Comparison of ENCODE assay signal across 1 cellular context in the genomic region with DNA sequence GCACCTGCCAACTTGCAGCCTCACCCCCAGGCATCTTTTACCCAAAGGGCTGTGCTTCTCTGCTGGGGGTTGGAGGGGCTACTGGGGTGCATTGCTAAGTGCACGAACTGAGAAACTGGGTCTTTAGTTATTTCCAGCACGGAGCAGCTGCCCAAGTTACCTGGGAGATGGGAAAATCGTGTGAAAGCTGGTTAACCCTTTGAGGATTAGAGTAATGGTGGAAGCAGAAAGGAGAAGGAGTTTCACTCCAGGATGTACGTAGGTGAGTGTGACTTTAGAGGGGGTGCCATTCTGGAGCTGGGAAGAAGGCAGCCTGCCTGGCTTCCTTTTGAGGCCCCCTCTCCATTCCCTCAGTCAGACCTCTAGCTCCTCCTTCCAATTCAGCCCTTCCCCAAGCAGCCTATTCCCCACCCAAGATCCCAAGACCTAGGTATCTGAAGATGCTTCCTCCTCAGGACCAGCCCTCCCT.
TF ChIP-seq lines count a peak whose summit lies in the region.

No MANE protein-coding gene starts in this region.

TF ChIP-seq in IMR-90, 13 proteins besides CTCF, POLR2A, EP300 and RAD21:
- TF ChIP-seq, protein P1, sequence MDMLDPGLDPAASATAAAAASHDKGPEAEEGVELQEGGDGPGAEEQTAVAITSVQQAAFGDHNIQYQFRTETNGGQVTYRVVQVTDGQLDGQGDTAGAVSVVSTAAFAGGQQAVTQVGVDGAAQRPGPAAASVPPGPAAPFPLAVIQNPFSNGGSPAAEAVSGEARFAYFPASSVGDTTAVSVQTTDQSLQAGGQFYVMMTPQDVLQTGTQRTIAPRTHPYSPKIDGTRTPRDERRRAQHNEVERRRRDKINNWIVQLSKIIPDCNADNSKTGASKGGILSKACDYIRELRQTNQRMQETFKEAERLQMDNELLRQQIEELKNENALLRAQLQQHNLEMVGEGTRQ (IDR thresholded peaks at IDR 0.05; ENCODE audit: low read depth, low read length) = no peak
- no peak for TF ChIP-seq MAFK (IDR thresholded peaks at IDR 0.05; ENCODE audit: low read depth, low read length)
- TF ChIP-seq CHD1 (IDR thresholded peaks at IDR 0.05; ENCODE audit: low read depth, low read length) = no peak
- no peak for TF ChIP-seq RFX5 (IDR thresholded peaks at IDR 0.05; ENCODE audit: low read depth, low read length)
- TF ChIP-seq NFE2L2 (IDR thresholded peaks at IDR 0.05; ENCODE audit: low read depth, low read length) = no peak
- TF ChIP-seq BHLHE40 (IDR thresholded peaks at IDR 0.05; ENCODE audit: low read depth, low read length) = no peak
- TF ChIP-seq CEBPB (IDR thresholded peaks at IDR 0.05; ENCODE audit: low read depth, low read length) = no peak
- TF ChIP-seq FOS (IDR thresholded peaks at IDR 0.05; ENCODE audit: low read depth, low read length) = no peak
